In genomic region chr2:127174176-127174575, GRCh38 we compare ENCODE assay signal across 9 cellular contexts.
A peak's percentile ranks its signal among the peaks of the same experiment; 100 is the strongest.
DNase-seq lines count a peak whose midpoint lies in the region; ATAC-seq and TF ChIP-seq lines count a peak whose summit lies in the region.
"Had no signal": no experiment of that assay in that cellular context is flagged by ENCODE, and none has a peak within 500 bp of the region (broad histone marks: within the 10 kb centered on the region; RNA-seq: fewer than 3 reads in every experiment).

No MANE protein-coding gene starts in this region.

- no peak overlapping the region for H3K27ac Mint-ChIP-seq in stimulated activated naive B cell treated with anti-CD40 and anti-IgM and Interleukin-4, amounts not matched to agents 10 μg/mL and 1 μg/mL and 100 μg/mL, for 72 hours
- H3K27ac Mint-ChIP-seq: activated naive CD4-positive, alpha-beta T cell treated with anti-CD3 and anti-CD28 coated beads, Interleukin-2, amount 50 U/mL, for 24 hours had no signal

- H3K27me3 Mint-ChIP-seq in stimulated activated naive B cell treated with anti-CD40 and anti-IgM and Interleukin-4, amounts not matched to agents 10 μg/mL and 1 μg/mL and 100 μg/mL, for 72 hours, result peaks cover 10% of the 10 kb centered on the region in 2 donors
- H3K27me3 Mint-ChIP-seq: activated naive CD4-positive, alpha-beta T cell treated with anti-CD3 and anti-CD28 coated beads, Interleukin-2, amount 50 U/mL, for 24 hours had no signal

- H3K9me3 Mint-ChIP-seq in stimulated activated naive B cell treated with anti-CD40 and anti-IgM and Interleukin-4, amounts not matched to agents 10 μg/mL and 1 μg/mL and 100 μg/mL, for 72 hours, result no peaks in the 10 kb centered on the region
- H3K9me3 Mint-ChIP-seq: activated naive CD4-positive, alpha-beta T cell treated with anti-CD3 and anti-CD28 coated beads, Interleukin-2, amount 50 U/mL, for 24 hours had no signal

- peak; percentile 61 to 73 for ATAC-seq in stimulated activated naive B cell treated with anti-CD40 and anti-IgM and Interleukin-4, amounts not matched to agents 10 μg/mL and 1 μg/mL and 100 μg/mL, for 72 hours (replicated peaks)

- TF ChIP-seq CTCF in GM12872 (IDR thresholded peaks at IDR 0.05; ENCODE audit: insufficient read depth, low read depth, low read length), result peak; percentile 40

- H3K36me3 Mint-ChIP-seq in stimulated activated naive B cell treated with anti-CD40 and anti-IgM and Interleukin-4, amounts not matched to agents 10 μg/mL and 1 μg/mL and 100 μg/mL, for 72 hours, result no peaks in the 10 kb centered on the region
- H3K36me3 Mint-ChIP-seq: activated naive CD4-positive, alpha-beta T cell treated with anti-CD3 and anti-CD28 coated beads, Interleukin-2, amount 50 U/mL, for 24 hours had no signal

- H3K4me1 Mint-ChIP-seq in stimulated activated naive B cell treated with anti-CD40 and anti-IgM and Interleukin-4, amounts not matched to agents 10 μg/mL and 1 μg/mL and 100 μg/mL, for 72 hours, result peaks cover 2 to 21% of the 10 kb centered on the region in 2 donors
- H3K4me1 Mint-ChIP-seq: activated naive CD4-positive, alpha-beta T cell treated with anti-CD3 and anti-CD28 coated beads, Interleukin-2, amount 50 U/mL, for 24 hours had no signal

- H3K4me3 Mint-ChIP-seq in stimulated activated naive B cell treated with anti-CD40 and anti-IgM and Interleukin-4, amounts not matched to agents 10 μg/mL and 1 μg/mL and 100 μg/mL, for 72 hours, result no peak overlapping the region
- H3K4me3 Mint-ChIP-seq: activated naive CD4-positive, alpha-beta T cell treated with anti-CD3 and anti-CD28 coated beads, Interleukin-2, amount 50 U/mL, for 24 hours had no signal

- DNase-seq in OCI-M1 (lab: John Stamatoyannopoulos, UW) (peak; percentile 1), germinal center (ENCODE audit: low spot score) (peak; percentile 40), NCI-H1105 treated with DMSO at 0.1 percent for 48 hours (lab: John Stamatoyannopoulos, UW) (no peak), GF-D8 (lab: John Stamatoyannopoulos, UW) (no peak)
- DNase-seq in stimulated activated naive B cell treated with anti-CD40 and anti-IgM and Interleukin-4, amounts not matched to agents 10 μg/mL and 1 μg/mL and 100 μg/mL, for 72 hours, result no peak
- DNase-seq in stimulated activated CD4-positive, alpha-beta T cell treated with anti-CD3 and anti-CD28 coated beads, Interleukin-4, amount 100 ng/mL, for 1 hour, result no peak
- DNase-seq: NK-92 treated with Interleukin-12 subunit alpha and Interleukin-12 subunit beta, amount 100 ng/mL, for 24 hours had no signal

Comparison
In these comparisons a context has a peak if more than half of its experiments do, and no peak if none do; other contexts are left out.
1. DNase-seq: peak in OCI-M1 (single experiment) and germinal center (single experiment); none in stimulated activated naive B cell treated with anti-CD40 and anti-IgM and Interleukin-4, amounts not matched to agents 10 μg/mL and 1 μg/mL and 100 μg/mL, for 72 hours (single experiment), NCI-H1105 treated with DMSO at 0.1 percent for 48 hours (single experiment), stimulated activated CD4-positive, alpha-beta T cell treated with anti-CD3 and anti-CD28 coated beads, Interleukin-4, amount 100 ng/mL, for 1 hour (single experiment) and GF-D8 (single experiment).